Comparison of ENCODE assay signal across 8 cellular contexts in genomic region chr12:2064078-2064507, GRCh38. TPM values are rescaled to one million over a fixed set of nuclear protein-coding genes. Genes with fewer than 3 reads are reported as not detected.
DNase-seq lines count a peak whose midpoint lies in the region; ATAC-seq, FAIRE-seq and TF ChIP-seq lines count a peak whose summit lies in the region.

No MANE protein-coding gene starts in this region.

- WGBS in IMR-90 (ENCODE audit: extremely low coverage in 2 of 2, insufficient read length in 1 of 2), 2 experiments: no CpG with 5 or more reads among the region's 5 CpGs

- peak overlapping the region; percentile 76 for H4K91ac ChIP-seq in IMR-90 (ENCODE audit: insufficient read depth, low read depth, low read length)

- no peaks in the 10 kb centered on the region for H3K27me3 Mint-ChIP-seq in activated naive CD8-positive, alpha-beta T cell

- ATAC-seq in IMR-90 (ENCODE audit: low read depth) (peak; percentile 71), gastrocnemius medialis (no peak), GM19328 (IDR thresholded peaks at IDR 0.05; ENCODE audit: unreplicated experiment) (no peak), GM18867 (IDR thresholded peaks at IDR 0.05; ENCODE audit: unreplicated experiment) (no peak)

- no peak overlapping the region for H3K56ac ChIP-seq in IMR-90 (ENCODE audit: extremely low read depth, insufficient read depth, low read length)

- in situ Hi-C loops in IMR-90 (cut with MboI; ENCODE audit: low sequenced_read_pairs): no loop called here
- in situ Hi-C loops in gastrocnemius medialis (cut with MboI; ENCODE audit: low sequenced_read_pairs in 4 of 4): loop anchor here in 1 of 4 donors (25.0 kb wide), 1 partner anchor 198 kb away; no protein-coding TSS in a partner anchor

- H2BK15ac ChIP-seq in IMR-90 (ENCODE audit: low read depth, low read length): peak overlapping the region; percentile 9; the same call in 1 of the 3 replicates

- no peak; the same call in 1 of the 2 replicates for TF ChIP-seq RAD21 in IMR-90 (IDR thresholded peaks at IDR 0.05; ENCODE audit: low read length)

- H2BK20ac ChIP-seq in IMR-90 (ENCODE audit: low read depth, low read length): peak overlapping the region; percentile 62

- no peak overlapping the region for H4K5ac ChIP-seq in IMR-90 (ENCODE audit: low read depth, low read length)

- H3K9me3 Mint-ChIP-seq in activated naive CD8-positive, alpha-beta T cell (ENCODE audit: low read depth): peaks cover under 1% of the 10 kb centered on the region

- H3K27ac ChIP-seq in BLaER1 treated with 17β-estradiol and CSF1 and Interleukin-3, amounts not matched to agents 10 nM and 100 nM: peak overlapping the region in 7 of 11 experiments; percentile 1 to 58 (median 37); a peak in 7 of 22 replicates
- H3K27ac ChIP-seq in IMR-90 (ENCODE audit: insufficient read depth, low read length) (no peak overlapping the region), gastrocnemius medialis (peak overlapping the region in 1 of 4 donors; percentile 40)

- peak overlapping the region; percentile 87 for H3K4ac ChIP-seq in IMR-90 (ENCODE audit: low read depth, low read length)

- H3K27ac Mint-ChIP-seq in activated naive CD8-positive, alpha-beta T cell: peak overlapping the region; percentile 81

- no peaks in the 10 kb centered on the region for H4K20me1 ChIP-seq in BLaER1 treated with 17β-estradiol and CSF1 and Interleukin-3, amounts not matched to agents 10 nM and 100 nM
- no peaks in the 10 kb centered on the region; the same call in 1 of the 2 replicates for H4K20me1 ChIP-seq in IMR-90 (ENCODE audit: insufficient read depth, low read length)

- H3K4me3 ChIP-seq in BLaER1 treated with 17β-estradiol and CSF1 and Interleukin-3, amounts not matched to agents 10 nM and 100 nM: no peak overlapping the region
- no peak overlapping the region for H3K4me3 ChIP-seq in IMR-90 (ENCODE audit: insufficient read depth, low read depth, low read length)
- no peak overlapping the region for H3K4me3 ChIP-seq in mucosa of stomach (ENCODE audit: low read length)
- H3K4me3 ChIP-seq in gastrocnemius medialis: no peak overlapping the region

- peaks cover 0 to under 1% (median 0%) of the 10 kb centered on the region in 11 experiments; a peak in 1 of 22 replicates for H3K27me3 ChIP-seq in BLaER1 treated with 17β-estradiol and CSF1 and Interleukin-3, amounts not matched to agents 10 nM and 100 nM
- H3K27me3 ChIP-seq in IMR-90 (ENCODE audit: control insufficient read depth, insufficient read depth, low read length): no peaks in the 10 kb centered on the region
- H3K27me3 ChIP-seq in mucosa of stomach (ENCODE audit: control insufficient read depth, insufficient read depth, low read length): no peaks in the 10 kb centered on the region
- H3K27me3 ChIP-seq in gastrocnemius medialis: peaks cover 0 to 15% (median 0%) of the 10 kb centered on the region in 3 donors

- no TSS peak for BruUV-seq in IMR-90 (replicated peaks; lab: Mats Ljungman, UMichigan)

- H3K9ac ChIP-seq in BLaER1 treated with 17β-estradiol and CSF1 and Interleukin-3, amounts not matched to agents 10 nM and 100 nM: peak overlapping the region in 1 of 11 experiments; percentile 21; a peak in 4 of 22 replicates
- peak overlapping the region; percentile 0; the same call in 1 of the 2 replicates for H3K9ac ChIP-seq in IMR-90 (ENCODE audit: low read depth, low read length)
- peak overlapping the region; percentile 1 for H3K9ac ChIP-seq in mucosa of stomach (ENCODE audit: low read length)

- peak overlapping the region; percentile 33 for H2BK120ac ChIP-seq in IMR-90 (ENCODE audit: low read depth, low read length)

- DNase-seq in IMR-90 (peak; percentile 59), gastrocnemius medialis (no peak), D721Med (ENCODE audit: insufficient read length, low spot score) (no peak)

- FAIRE-seq in D721Med (lab: Jason Lieb, UNC): no peak

- peaks cover 25 to 41% of the 10 kb centered on the region in 2 experiments for H3K79me1 ChIP-seq in IMR-90 (ENCODE audit: low read depth in 1 of 2, low read length in 2 of 2)

- TF ChIP-seq CTCF in IMR-90 (conservative IDR thresholded peaks at IDR 0.05; ENCODE audit: low read depth, low read length) (no peak), gastrocnemius medialis (IDR thresholded peaks at IDR 0.05 in 4 of 5, conservative IDR thresholded peaks at IDR 0.05 in 1 of 5) (no peak), D721Med (IDR thresholded peaks at IDR 0.05; ENCODE audit: insufficient read depth, missing control alignments) (no peak)

- H3K4me1 Mint-ChIP-seq in activated naive CD8-positive, alpha-beta T cell (ENCODE audit: low read depth): peaks cover 12% of the 10 kb centered on the region

- dilution Hi-C loops in IMR-90 (cut with HindIII; ENCODE audit: low sequenced_read_pairs, unreplicated experiment): no loop called here

- H3K9me1 ChIP-seq in IMR-90 (ENCODE audit: insufficient read depth, low read length): peaks cover 9% of the 10 kb centered on the region; the same call in 1 of the 2 replicates

- peaks cover 0 to 10% (median 6%) of the 10 kb centered on the region in 10 experiments; a peak in 13 of 20 replicates for H3K4me1 ChIP-seq in BLaER1 treated with 17β-estradiol and CSF1 and Interleukin-3, amounts not matched to agents 10 nM and 100 nM
- peaks cover 7% of the 10 kb centered on the region; the same call in 1 of the 2 replicates for H3K4me1 ChIP-seq in IMR-90 (ENCODE audit: control insufficient read depth, insufficient read depth, low read length)
- no peaks in the 10 kb centered on the region for H3K4me1 ChIP-seq in mucosa of stomach (ENCODE audit: control insufficient read depth, insufficient read depth, low read length)
- peaks cover 0 to 3% of the 10 kb centered on the region in 2 donors for H3K4me1 ChIP-seq in gastrocnemius medialis

- no peaks in the 10 kb centered on the region for H3K36me3 Mint-ChIP-seq in activated naive CD8-positive, alpha-beta T cell

- no peaks in the 10 kb centered on the region for H3K36me3 ChIP-seq in BLaER1 treated with 17β-estradiol and CSF1 and Interleukin-3, amounts not matched to agents 10 nM and 100 nM
- H3K36me3 ChIP-seq in IMR-90 (ENCODE audit: control insufficient read depth, insufficient read depth, low read length): 0 out of 2 replicates have a peak, but pooled peaks cover 2% of the 10 kb centered on the region
- H3K36me3 ChIP-seq in mucosa of stomach (ENCODE audit: control insufficient read depth, insufficient read depth, low read length): no peaks in the 10 kb centered on the region
- no peaks in the 10 kb centered on the region for H3K36me3 ChIP-seq in gastrocnemius medialis

- peak overlapping the region; percentile 21 for H2BK5ac ChIP-seq in IMR-90 (ENCODE audit: low read depth, low read length, poor library complexity, severe bottlenecking)

- H3K23ac ChIP-seq in IMR-90 (ENCODE audit: low read depth, low read length): peak overlapping the region; percentile 84; the same call in 1 of the 2 replicates

- H4K8ac ChIP-seq in IMR-90 (ENCODE audit: low read depth in 2 of 2, low read length in 2 of 2): peak overlapping the region in 1 of 2 experiments; percentile 80; a peak in 1 of 4 replicates

- H3K18ac ChIP-seq in IMR-90 (ENCODE audit: low read depth, low read length): no peak overlapping the region; the same call in 1 of the 2 replicates

- H2AK5ac ChIP-seq in IMR-90 (ENCODE audit: low read depth, low read length): peak overlapping the region; percentile 78; the same call in 1 of the 2 replicates

- no peak for TF ChIP-seq POLR2A in IMR-90 (IDR thresholded peaks at IDR 0.05; ENCODE audit: low read depth, low read length)
- no peak for TF ChIP-seq POLR2A in gastrocnemius medialis (IDR thresholded peaks at IDR 0.05)

- H2AFZ ChIP-seq in IMR-90 (replicated peaks; ENCODE audit: low read length, poor library complexity): peak overlapping the region; percentile 74

- H2AK9ac ChIP-seq in IMR-90 (replicated peaks; ENCODE audit: low read depth, low read length, poor library complexity): peak overlapping the region; percentile 83

- intact Hi-C loops in IMR-90 (cut with micrococcal nuclease) (no loop called here), gastrocnemius medialis (cut with DNase I; ENCODE audit: low total_unique reads) (no loop called here)

- POLR2A ChIA-PET in IMR-90 (lab: Charles Lee; ENCODE audit: unreplicated experiment): interaction anchor here (0.6 kb wide), 1 partner anchor 411 kb away, joined by 5 read pairs; no protein-coding TSS in a partner anchor

- peaks cover 0 to 9% (median under 1%) of the 10 kb centered on the region in 11 experiments; a peak in 8 of 22 replicates for H3K9me3 ChIP-seq in BLaER1 treated with 17β-estradiol and CSF1 and Interleukin-3, amounts not matched to agents 10 nM and 100 nM (replicated peaks in 1 of 11)
- peaks cover 6% of the 10 kb centered on the region; the same call in 1 of the 2 replicates for H3K9me3 ChIP-seq in IMR-90 (ENCODE audit: control insufficient read depth, insufficient read depth, low read length)
- no peaks in the 10 kb centered on the region for H3K9me3 ChIP-seq in mucosa of stomach (ENCODE audit: control insufficient read depth, low read length)
- H3K9me3 ChIP-seq in gastrocnemius medialis: no peaks in the 10 kb centered on the region

- peak overlapping the region; percentile 57 for H3K14ac ChIP-seq in IMR-90 (replicated peaks; ENCODE audit: low read depth, low read length)

- CTCF ChIA-PET in IMR-90 (lab: Yijun Ruan, JAX): interaction anchor here (0.6 to 1.3 kb wide), 2 partner anchors 11 to 63 kb away, joined by 4 read pairs; no protein-coding TSS in a partner anchor

- H3K4me2 ChIP-seq in BLaER1 treated with 17β-estradiol and CSF1 and Interleukin-3, amounts not matched to agents 10 nM and 100 nM: peak overlapping the region in 10 of 11 experiments; percentile 13 to 51 (median 34); a peak in 13 of 22 replicates
- H3K4me2 ChIP-seq in IMR-90 (ENCODE audit: low read depth, low read length): peak overlapping the region; percentile 28

- peak overlapping the region; percentile 65 for H3K4me3 Mint-ChIP-seq in activated naive CD8-positive, alpha-beta T cell

TF ChIP-seq in IMR-90, 13 proteins besides CTCF, POLR2A, EP300 and RAD21:
- TF ChIP-seq RFX5 (IDR thresholded peaks at IDR 0.05; ENCODE audit: low read depth, low read length) (no peak), CEBPB (IDR thresholded peaks at IDR 0.05; ENCODE audit: low read depth, low read length) (peak; percentile 62; the same call in 1 of the 2 replicates)

RNA-seq across cellular contexts. Expression of gene CACNA1C, which starts 11.3 kb away (rescaled TPM):
- total RNA-seq in IMR-90 (2012; rRNA removed) (1.6 and 1.9 TPM in 2 replicates), gastrocnemius medialis (1 to 10 TPM in 2 of 4 donors, under 1 TPM in 2; 0.80 to 1.8 (median 0.91) TPM)
- 2.6 and 2.7 TPM in 2 replicates for polyA plus RNA-seq in IMR-90 (2012; rRNA removed)
- 1.1 and 2.8 TPM in 2 replicates for polyA plus RNA-seq in IMR-90 (2012; cell fraction: cytosol; rRNA removed)
- polyA plus RNA-seq in IMR-90 (2012; cell fraction: nucleus; rRNA removed; ENCODE audit: low replicate concordance): 12.4 and 16.6 TPM in 2 replicates

RNA-seq across cellular contexts. Expression of gene DCP1B, which starts 59.8 kb away (rescaled TPM):
- total RNA-seq in IMR-90 (2012; rRNA removed) (13.3 and 13.9 TPM in 2 replicates), gastrocnemius medialis (10 to 100 TPM; 11.5 to 13.5 (median 12.4) TPM)
- 19.7 and 22.5 TPM in 2 replicates for polyA plus RNA-seq in IMR-90 (2012; rRNA removed)
- polyA plus RNA-seq in IMR-90 (2012; cell fraction: cytosol; rRNA removed): 9.9 and 13.2 TPM in 2 replicates
- 14.4 and 22.6 TPM in 2 replicates for polyA plus RNA-seq in IMR-90 (2012; cell fraction: nucleus; rRNA removed; ENCODE audit: low replicate concordance)
